ENCODE assay signal across 8 cellular contexts in genomic region chr17:45585037-45585437, GRCh38.
A peak's percentile ranks its signal among the peaks of the same experiment; 100 is the strongest.
DNase-seq lines count a peak whose midpoint lies in the region; FAIRE-seq and TF ChIP-seq lines count a peak whose summit lies in the region.
"Not testable (repeated sequence)": the region's sequence is repeated elsewhere in the genome, so short reads cannot be mapped to it uniquely, and the experiment has no call there.

No MANE protein-coding gene starts in this region.

- peaks cover 11% of the 10 kb centered on the region for H3K36me3 ChIP-seq in HUES64 (ENCODE audit: insufficient read depth, low read length)
- not testable (repeated sequence) for H3K36me3 ChIP-seq in prostate gland

- FAIRE-seq in H54 (lab: Jason Lieb, UNC) = not testable (repeated sequence)

- DNase-seq in H54 (ENCODE audit: insufficient read length, low spot score) (peak; percentile 55), cardiac fibroblast (ENCODE audit: low read depth in 2 of 2) (peak; percentile 79 to 83), prostate gland (ENCODE audit: low spot score) (peak; percentile 86), superior temporal gyrus (ENCODE audit: extremely low spot score) (peak; percentile 92)
- DNase-seq in activated CD4-positive, alpha-beta T cell treated with anti-CD3 and anti-CD28 coated beads for 48 hours = peak; percentile 93

- peak; percentile 31 for TF ChIP-seq CTCF in cardiac fibroblast (IDR thresholded peaks at IDR 0.05; ENCODE audit: low read depth, low read length)
- TF ChIP-seq CTCF in prostate gland (IDR thresholded peaks at IDR 0.05) = peak in 1 of 4 experiments; percentile 19

- H3K9me3 ChIP-seq in HUES64 (ENCODE audit: insufficient read depth, low read depth, low read length); prostate gland: not testable (repeated sequence)

- WGBS in HUES64 = under 1% methylated on average over 40 of the region's 40 CpGs
- WGBS in prostate gland = 1% methylated on average over 39 of the region's 40 CpGs

- H3K9ac ChIP-seq in HUES64 (ENCODE audit: low read depth, low read length) = peak overlapping the region; percentile 99

- intact Hi-C loops in prostate gland (cut with DNase I) = not testable (repeated sequence)

- H3K27ac ChIP-seq in HUES64 (ENCODE audit: low read depth, low read length) = peak overlapping the region; percentile 90
- H3K27ac ChIP-seq in prostate gland = peak overlapping the region; percentile 90 to 91

- H3K4me1 ChIP-seq in HUES64 (ENCODE audit: insufficient read depth, low read length) = peaks cover 14% of the 10 kb centered on the region
- H3K4me1 ChIP-seq in prostate gland (replicated peaks) = not testable (repeated sequence)

- H3K27me3 ChIP-seq in HUES64 (ENCODE audit: insufficient read depth, low read length); prostate gland (replicated peaks; ENCODE audit: insufficient read depth): not testable (repeated sequence)

- H3K4me3 ChIP-seq in HUES64 (ENCODE audit: low read length) (peak overlapping the region; percentile 93), cardiac fibroblast (replicated peaks in 1 of 2; ENCODE audit: low read depth in 2 of 2, low read length in 2 of 2) (peak overlapping the region; percentile 77 to 78), iPS-11a (ENCODE audit: low read depth, low read length) (peak overlapping the region; percentile 100), prostate gland (peak overlapping the region; percentile 62 to 70)

- peak; percentile 49 for TF ChIP-seq POLR2A in GM10847 (IDR thresholded peaks at IDR 0.05; ENCODE audit: extremely low read depth, insufficient read length)
- TF ChIP-seq POLR2A in H54 (IDR thresholded peaks at IDR 0.05; ENCODE audit: low read depth, low read length) = peak; percentile 53; the same call in 1 of the 2 replicates
- peak; percentile 39 for TF ChIP-seq POLR2A in prostate gland (IDR thresholded peaks at IDR 0.05)

Comparison
In these comparisons a context has a peak if more than half of its experiments do, and no peak if none do; other contexts are left out.
1. Peak in every context shown above with its lines: DNase-seq, H3K4me3 ChIP-seq and H3K27ac ChIP-seq.